ENCODE assay signal across 29 cellular contexts in genomic region chr15:82552861-82553260, GRCh38.
"Had no signal": no experiment of that assay in that cellular context is flagged by ENCODE, and none has a peak within 500 bp of the region (broad histone marks: within the 10 kb centered on the region; RNA-seq: fewer than 3 reads in every experiment).

No MANE protein-coding gene starts in this region.

- FAIRE-seq: endometrium, pancreas, urothelium cell line had no signal

- DNase-seq: colonic mucosa; effector memory CD8-positive, alpha-beta T cell; erythroblast; esophagus squamous epithelium; foreskin melanocyte; heart left ventricle; left cardiac atrium; left lung; mesenchymal stem cell; mucosa of descending colon; naive B cell; pancreas; right lobe of liver; stimulated activated CD4-positive, alpha-beta T cell treated with anti-CD3 and anti-CD28 coated beads, Interleukin-12 subunit alpha, Interleukin-12 subunit beta, amount 100 ng/mL, for 4 hours; stimulated activated CD4-positive, alpha-beta T cell treated with anti-CD3 and anti-CD28 coated beads, Interleukin-1b, Interleukin-23, amount 100 ng/mL, for 48 hours; stimulated activated CD4-positive, alpha-beta T cell treated with anti-CD3 and anti-CD28 coated beads, Interleukin-4, amount 100 ng/mL, for 1 hour; stimulated activated CD8-positive, alpha-beta memory T cell treated with anti-CD3 and anti-CD28 coated beads, Interleukin-4, amount 100 ng/mL, for 48 hours; stimulated activated naive CD4-positive, alpha-beta T cell treated with Interleukin-2 at 50 U/mL for 16 hours; stomach; tibial artery had no signal

- H3K27me3 ChIP-seq: colonic mucosa, esophagus squamous epithelium, heart left ventricle, left lung, pancreas, right lobe of liver, stomach, tibial artery had no signal

- H3K36me3 ChIP-seq: colonic mucosa, left lung, neutrophil, pancreas, right lobe of liver had no signal

- ATAC-seq: effector memory CD8-positive, alpha-beta T cell; heart left ventricle; left cardiac atrium; left lung; mucosa of descending colon; natural killer cell treated with Interleukin-12 subunit alpha and Interleukin-12 subunit beta and Interleukin-15 and Interleukin-18, amount 100 ng/mL, for 72 hours; pancreas; right lobe of liver had no signal

- H3K4me1 Mint-ChIP-seq: mesothelial cell of epicardium, neural crest cell had no signal

- H3K9me3 Mint-ChIP-seq: effector memory CD8-positive, alpha-beta T cell; mesothelial cell of epicardium; naive B cell; natural killer cell treated with Interleukin-12 subunit alpha and Interleukin-12 subunit beta and Interleukin-15 and Interleukin-18, amount 100 ng/mL, for 72 hours; neural crest cell; type B pancreatic cell had no signal

- H3K27ac Mint-ChIP-seq: effector memory CD8-positive, alpha-beta T cell; mesothelial cell of epicardium; natural killer cell treated with Interleukin-12 subunit alpha and Interleukin-12 subunit beta and Interleukin-15 and Interleukin-18, amount 100 ng/mL, for 72 hours; type B pancreatic cell had no signal

- H3K9me3 ChIP-seq: colonic mucosa, esophagus squamous epithelium, heart left ventricle, left lung, mucosa of descending colon, neutrophil, pancreas, right lobe of liver, stomach, tibial artery had no signal

- H3K4me3 ChIP-seq: colonic mucosa, esophagus squamous epithelium, heart left ventricle, hepatocyte, left lung, mucosa of descending colon, pancreas, right lobe of liver, smooth muscle cell, stomach, tibial artery had no signal

- H3K27ac ChIP-seq: colonic mucosa, heart left ventricle, hepatocyte, left lung, neutrophil, pancreas, right lobe of liver, stomach, tibial artery had no signal

- H3K36me3 Mint-ChIP-seq: mesothelial cell of epicardium; naive B cell; natural killer cell treated with Interleukin-12 subunit alpha and Interleukin-12 subunit beta and Interleukin-15 and Interleukin-18, amount 100 ng/mL, for 72 hours; type B pancreatic cell had no signal

- H3K4me1 ChIP-seq: colonic mucosa, heart left ventricle, left lung, pancreas, right lobe of liver, stomach, tibial artery had no signal

- H3K4me3 Mint-ChIP-seq: effector memory CD8-positive, alpha-beta T cell; mesothelial cell of epicardium; naive B cell; natural killer cell treated with Interleukin-12 subunit alpha and Interleukin-12 subunit beta and Interleukin-15 and Interleukin-18, amount 100 ng/mL, for 72 hours; neural crest cell; type B pancreatic cell had no signal
